Comparison of ENCODE assay signal across 19 cellular contexts in genomic region chr4:15901996-15902395, GRCh38. TPM values are rescaled to one million over a fixed set of nuclear protein-coding genes. Genes with fewer than 3 reads are reported as not detected.
DNase-seq lines count a peak whose midpoint lies in the region; ATAC-seq and TF ChIP-seq lines count a peak whose summit lies in the region.
"Had no signal": no experiment of that assay in that cellular context is flagged by ENCODE, and none has a peak within 500 bp of the region (broad histone marks: within the 10 kb centered on the region; RNA-seq: fewer than 3 reads in every experiment).

No MANE protein-coding gene starts in this region.

- intact Hi-C loops in Right ventricle myocardium superior (cut with DNase I): no loop called here

- no peaks in the 10 kb centered on the region for H3K27me3 ChIP-seq in neutrophil
- H3K27me3 ChIP-seq: MG63 had no signal

- H3K4me1 Mint-ChIP-seq in T-helper 2 cell treated with Interferon-gamma antibody and Interleukin-4, amounts not matched to agents 5 μg/mL and 100 μg/mL, for 36 hours (ENCODE audit: low read depth): no peaks in the 10 kb centered on the region

- H3K27me3 Mint-ChIP-seq in T-helper 2 cell treated with Interferon-gamma antibody and Interleukin-4, amounts not matched to agents 5 μg/mL and 100 μg/mL, for 36 hours (ENCODE audit: low read depth): peaks cover 28% of the 10 kb centered on the region

- peak; percentile 71 to 86 for ATAC-seq in activated naive CD4-positive, alpha-beta T cell treated with anti-CD3 and anti-CD28 coated beads, Interleukin-2, amount 50 U/mL, for 72 hours
- no peak for ATAC-seq in Right ventricle myocardium superior (ENCODE audit: poor library complexity)
- no peak for ATAC-seq in GM21381 (IDR thresholded peaks at IDR 0.05; ENCODE audit: unreplicated experiment)
- ATAC-seq: A549 had no signal

- peak overlapping the region; percentile 94 for H3K27ac ChIP-seq in neutrophil
- H3K27ac ChIP-seq: A549, C4-2B had no signal

- peak in 1 of 2 donors; percentile 6 for DNase-seq in activated naive CD4-positive, alpha-beta T cell treated with anti-CD3 and anti-CD28 coated beads, Interleukin-2, amount 50 U/mL, for 72 hours (ENCODE audit: low spot score in 2 of 2)
- no peak for DNase-seq in activated naive CD4-positive, alpha-beta T cell treated with anti-CD3 and anti-CD28 coated beads, Interleukin-2, amount 50 U/mL, for 16 hours
- DNase-seq in GM12865 (ENCODE audit: low read depth): peak; percentile 28
- peak; percentile 10 for DNase-seq in T-helper 2 cell treated with Interferon-gamma antibody and Interleukin-4, amounts not matched to agents 5 μg/mL and 100 μg/mL, for 36 hours (ENCODE audit: low spot score)
- DNase-seq in Right ventricle myocardium superior: no peak
- no peak for DNase-seq in NCI-H1417 treated with DMSO at 0.1 percent for 48 hours (lab: John Stamatoyannopoulos, UW)
- DNase-seq: COR-L47, H9, Karpas-422, MG63, NCI-H1105 treated with DMSO at 0.1 percent for 48 hours, NCI-H187, NCI-H226, NCI-H524 treated with DMSO at 0.1 percent for 48 hours, SHP77 treated with DMSO at 0.1 percent for 48 hours had no signal

- peaks cover 70 to 81% of the 10 kb centered on the region in 2 experiments for H3K4me1 ChIP-seq in neutrophil (ENCODE audit: control insufficient read depth in 1 of 2, insufficient read depth in 1 of 2, low read depth in 1 of 2, low read length in 1 of 2)

- H3K4me3 ChIP-seq in GM12865 (ENCODE audit: low read depth, low read length) (no peak overlapping the region), neutrophil (ENCODE audit: low read depth in 1 of 2, low read length in 1 of 2) (peak overlapping the region in 1 of 2 experiments; percentile 44)
- H3K4me3 ChIP-seq: A549, MG63 had no signal

- H3K36me3 Mint-ChIP-seq in activated naive CD4-positive, alpha-beta T cell treated with anti-CD3 and anti-CD28 coated beads, Interleukin-2, amount 50 U/mL, for 72 hours: peaks cover 0 to 7% of the 10 kb centered on the region in 2 donors
- H3K36me3 Mint-ChIP-seq in T-helper 2 cell treated with Interferon-gamma antibody and Interleukin-4, amounts not matched to agents 5 μg/mL and 100 μg/mL, for 36 hours (ENCODE audit: low read depth): no peaks in the 10 kb centered on the region

- peaks cover 0 to 15% of the 10 kb centered on the region in 2 donors for H3K9me3 Mint-ChIP-seq in activated naive CD4-positive, alpha-beta T cell treated with anti-CD3 and anti-CD28 coated beads, Interleukin-2, amount 50 U/mL, for 72 hours
- H3K9me3 Mint-ChIP-seq in T-helper 2 cell treated with Interferon-gamma antibody and Interleukin-4, amounts not matched to agents 5 μg/mL and 100 μg/mL, for 36 hours: no peaks in the 10 kb centered on the region

- no peak for TF ChIP-seq CTCF in GM12865 (IDR thresholded peaks at IDR 0.05; ENCODE audit: insufficient read depth, low read depth, low read length, missing control alignments)
- no peak for TF ChIP-seq CTCF in neutrophil (IDR thresholded peaks at IDR 0.05)

- no peaks in the 10 kb centered on the region for H3K9me3 ChIP-seq in neutrophil
- H3K9me3 ChIP-seq: MG63 had no signal

- H3K27ac Mint-ChIP-seq in activated naive CD4-positive, alpha-beta T cell treated with anti-CD3 and anti-CD28 coated beads, Interleukin-2, amount 50 U/mL, for 72 hours: no peak overlapping the region
- no peak overlapping the region for H3K27ac Mint-ChIP-seq in T-helper 2 cell treated with Interferon-gamma antibody and Interleukin-4, amounts not matched to agents 5 μg/mL and 100 μg/mL, for 36 hours
- H3K27ac Mint-ChIP-seq: H9 had no signal

- no peaks in the 10 kb centered on the region for H3K36me3 ChIP-seq in neutrophil
- H3K36me3 ChIP-seq: MG63 had no signal

- no peak overlapping the region for H3K4me3 Mint-ChIP-seq in T-helper 2 cell treated with Interferon-gamma antibody and Interleukin-4, amounts not matched to agents 5 μg/mL and 100 μg/mL, for 36 hours
- H3K4me3 Mint-ChIP-seq: H9 had no signal

RNA-seq across cellular contexts. Expression of gene FGFBP1, which starts 36.5 kb away (rescaled TPM):
- not detected for total RNA-seq in activated naive CD4-positive, alpha-beta T cell treated with anti-CD3 and anti-CD28 coated beads, Interleukin-2, amount 50 U/mL, for 72 hours
- total RNA-seq in Right ventricle myocardium superior: not detected
- total RNA-seq: H9 had no signal

Comparison
In these comparisons a context has a peak if more than half of its experiments do, and no peak if none do; other contexts are left out.
1. ATAC-seq: peak in activated naive CD4-positive, alpha-beta T cell treated with anti-CD3 and anti-CD28 coated beads, Interleukin-2, amount 50 U/mL, for 72 hours (2 of 2); none in Right ventricle myocardium superior (single experiment) and GM21381 (single experiment).
2. DNase-seq: peak in GM12865 (single experiment) and T-helper 2 cell treated with Interferon-gamma antibody and Interleukin-4, amounts not matched to agents 5 μg/mL and 100 μg/mL, for 36 hours (single experiment); none in activated naive CD4-positive, alpha-beta T cell treated with anti-CD3 and anti-CD28 coated beads, Interleukin-2, amount 50 U/mL, for 16 hours (single experiment), Right ventricle myocardium superior (single experiment) and NCI-H1417 treated with DMSO at 0.1 percent for 48 hours (single experiment).